1 cellular context compared by ENCODE assay signal in the genomic region with DNA sequence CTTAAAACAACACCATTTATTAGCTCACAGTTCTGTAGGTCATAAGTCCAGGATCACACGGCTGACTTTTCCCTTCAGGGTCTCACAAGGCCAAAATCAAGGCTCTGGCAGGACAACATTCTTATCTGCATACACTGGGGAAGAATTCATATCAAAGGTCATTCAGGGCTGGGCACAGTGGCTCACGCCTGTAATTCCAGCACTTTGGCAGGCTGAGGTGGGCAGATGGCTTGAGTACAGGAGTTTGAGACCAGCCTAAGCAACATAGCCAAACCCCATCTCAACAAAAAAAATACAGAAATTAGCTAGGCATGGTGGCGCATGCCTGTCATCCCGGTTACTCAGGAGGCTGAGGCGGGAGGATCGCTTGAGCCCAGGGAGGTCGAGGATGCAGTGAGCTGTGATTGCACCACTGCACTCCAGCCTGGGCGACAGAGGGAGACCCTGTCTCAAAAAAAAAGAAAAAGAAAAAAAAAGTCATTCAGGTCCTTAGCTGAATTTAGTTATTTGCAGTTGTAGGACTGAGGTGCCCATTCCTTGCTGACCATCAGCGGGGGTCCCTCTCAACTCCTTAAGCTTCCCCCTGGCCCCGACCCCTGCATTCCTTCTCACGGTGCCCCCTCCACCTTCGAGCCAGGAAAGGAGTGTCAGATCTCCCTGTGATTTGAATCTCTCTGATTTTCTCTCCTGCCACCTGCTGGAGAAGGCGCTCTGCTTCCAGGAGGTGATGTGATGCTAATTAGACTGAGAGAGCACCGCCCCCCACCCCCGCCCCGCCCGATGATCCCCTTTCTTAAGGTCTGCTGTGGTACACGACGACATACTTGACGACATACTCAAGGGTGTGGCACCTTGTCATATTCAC.
TF ChIP-seq lines count a peak whose summit lies in the region.

No MANE protein-coding gene starts in this region.

TF ChIP-seq in GM23338, 12 proteins besides CTCF, POLR2A, EP300 and RAD21 (continued from another document):
- TF ChIP-seq, protein P1, sequence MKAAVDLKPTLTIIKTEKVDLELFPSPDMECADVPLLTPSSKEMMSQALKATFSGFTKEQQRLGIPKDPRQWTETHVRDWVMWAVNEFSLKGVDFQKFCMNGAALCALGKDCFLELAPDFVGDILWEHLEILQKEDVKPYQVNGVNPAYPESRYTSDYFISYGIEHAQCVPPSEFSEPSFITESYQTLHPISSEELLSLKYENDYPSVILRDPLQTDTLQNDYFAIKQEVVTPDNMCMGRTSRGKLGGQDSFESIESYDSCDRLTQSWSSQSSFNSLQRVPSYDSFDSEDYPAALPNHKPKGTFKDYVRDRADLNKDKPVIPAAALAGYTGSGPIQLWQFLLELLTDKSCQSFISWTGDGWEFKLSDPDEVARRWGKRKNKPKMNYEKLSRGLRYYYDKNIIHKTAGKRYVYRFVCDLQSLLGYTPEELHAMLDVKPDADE (IDR thresholded peaks at IDR 0.05): no peak
